10 cellular contexts compared by ENCODE assay signal in genomic region chr7:123410273-123410928, GRCh38.
A peak's percentile ranks its signal among the peaks of the same experiment; 100 is the strongest.
DNase-seq lines count a peak whose midpoint lies in the region; ATAC-seq and TF ChIP-seq lines count a peak whose summit lies in the region.
"Had no signal": no experiment of that assay in that cellular context is flagged by ENCODE, and none has a peak within 500 bp of the region (broad histone marks: within the 10 kb centered on the region; RNA-seq: fewer than 3 reads in every experiment).

No MANE protein-coding gene starts in this region.

- peak overlapping the region; percentile 34 for H3K9ac ChIP-seq in adipocyte (ENCODE audit: low read length)

- H3K27ac Mint-ChIP-seq in WTC11 = no peak overlapping the region
- H3K27ac Mint-ChIP-seq: activated naive CD4-positive, alpha-beta T cell treated with anti-CD3 and anti-CD28 coated beads for 36 hours had no signal

- no peak overlapping the region for H3K4me3 Mint-ChIP-seq in WTC11
- H3K4me3 Mint-ChIP-seq: activated naive CD4-positive, alpha-beta T cell treated with anti-CD3 and anti-CD28 coated beads for 36 hours had no signal

- peaks cover 4% of the 10 kb centered on the region; the same call in 1 of the 2 replicates for H3K4me1 Mint-ChIP-seq in WTC11

- POLR2A ChIA-PET in WTC11 (lab: Charles Lee) = interaction anchor here (0.6 kb wide), 1 partner anchor 147 kb away, joined by 3 read pairs; no protein-coding TSS in a partner anchor

- TF ChIP-seq EP300 in sigmoid colon (IDR thresholded peaks at IDR 0.05) = no peak

- H3K4me1 ChIP-seq in adipocyte (ENCODE audit: control insufficient read depth, insufficient read depth, low read length) (peaks cover 8% of the 10 kb centered on the region), sigmoid colon (peaks cover 0 to 17% (median 10%) of the 10 kb centered on the region in 4 donors), Peyer's patch (no peaks in the 10 kb centered on the region)

- no peak overlapping the region for H3K4me3 ChIP-seq in adipocyte (ENCODE audit: low read length)
- H3K4me3 ChIP-seq in sigmoid colon = no peak overlapping the region
- H3K4me3 ChIP-seq in Peyer's patch = no peak overlapping the region

- 0 out of 2 replicates have a peak, but pooled peaks cover 2% of the 10 kb centered on the region for H3K36me3 Mint-ChIP-seq in WTC11

- no peak for TF ChIP-seq POLR2A in sigmoid colon (IDR thresholded peaks at IDR 0.05)
- no peak for TF ChIP-seq POLR2A in Peyer's patch (IDR thresholded peaks at IDR 0.05)

- H3K9me3 Mint-ChIP-seq in WTC11 = peaks cover 6% of the 10 kb centered on the region

- H3K36me3 ChIP-seq in adipocyte (ENCODE audit: control insufficient read depth, insufficient read depth, low read length, severe bottlenecking) (no peaks in the 10 kb centered on the region), sigmoid colon (no peaks in the 10 kb centered on the region), Peyer's patch (no peaks in the 10 kb centered on the region)

- DNase-seq in HK-2 (ENCODE audit: unreplicated experiment) (peak; percentile 8), adipocyte (ENCODE audit: low read depth) (peak; percentile 21), left cardiac atrium (peak; percentile 39), sigmoid colon (no peak), NCI-H2227 treated with DMSO at 0.1 percent for 48 hours (lab: John Stamatoyannopoulos, UW) (no peak), Peyer's patch (no peak), WTC11 (ENCODE audit: low spot score) (no peak)
- DNase-seq: activated naive CD4-positive, alpha-beta T cell treated with anti-CD3 and anti-CD28 coated beads for 36 hours; NCI-H524 treated with DMSO at 0.1 percent for 48 hours had no signal

- H3K9me3 ChIP-seq in adipocyte (ENCODE audit: control insufficient read depth, low read length) = no peaks in the 10 kb centered on the region
- H3K9me3 ChIP-seq in sigmoid colon = no peaks in the 10 kb centered on the region
- H3K9me3 ChIP-seq in Peyer's patch = no peaks in the 10 kb centered on the region

- CTCF ChIA-PET in WTC11 (lab: Charles Lee) = no interaction called here

- 15 to 46% methylated on average over 1 of the region's 1 CpG for WGBS in sigmoid colon, 2 donors

- intact Hi-C loops in left cardiac atrium (cut with DNase I) = no loop called here
- intact Hi-C loops in sigmoid colon (cut with DNase I) = no loop called here

- TF ChIP-seq CTCF in sigmoid colon (IDR thresholded peaks at IDR 0.05) (no peak), Peyer's patch (IDR thresholded peaks at IDR 0.05) (no peak), WTC11 (IDR thresholded peaks at IDR 0.05) (no peak)

- ATAC-seq in left cardiac atrium (peak; percentile 82 to 100), GM21619 (IDR thresholded peaks at IDR 0.05; ENCODE audit: unreplicated experiment) (no peak), WTC11 (no peak; the same call in 1 of the 2 replicates)

- H3K27ac ChIP-seq in sigmoid colon (peak overlapping the region in 3 of 4 donors; percentile 58 to 81 (median 61)), Peyer's patch (no peak overlapping the region)

- no peaks in the 10 kb centered on the region for H3K27me3 ChIP-seq in adipocyte (replicated peaks; ENCODE audit: control insufficient read depth, insufficient read depth, low read length)
- H3K27me3 ChIP-seq in sigmoid colon = no peaks in the 10 kb centered on the region
- H3K27me3 ChIP-seq in Peyer's patch = no peaks in the 10 kb centered on the region

- H3K27me3 Mint-ChIP-seq in WTC11 (ENCODE audit: low read depth) = no peaks in the 10 kb centered on the region

TF ChIP-seq in WTC11, 78 proteins besides CTCF, POLR2A, EP300 and RAD21:
- TF ChIP-seq ZMAT4 (CRISPR knock-in tag; IDR thresholded peaks at IDR 0.05) (no peak), TP53 (CRISPR knock-in tag; IDR thresholded peaks at IDR 0.05) (no peak), NR1H2 (CRISPR knock-in tag; IDR thresholded peaks at IDR 0.05) (no peak), ZNF532 (CRISPR knock-in tag; IDR thresholded peaks at IDR 0.05; ENCODE audit: borderline replicate concordance) (no peak), MLX (CRISPR knock-in tag; IDR thresholded peaks at IDR 0.05) (no peak)

Comparison
In these comparisons a context has a peak if more than half of its experiments do, and no peak if none do; other contexts are left out.
1. DNase-seq: peak in HK-2 (single experiment), adipocyte (single experiment) and left cardiac atrium (single experiment); none in sigmoid colon (single experiment), NCI-H2227 treated with DMSO at 0.1 percent for 48 hours (single experiment), Peyer's patch (0 of 3) and WTC11 (single experiment).
2. ATAC-seq: peak in left cardiac atrium (2 of 2); none in GM21619 (single experiment) and WTC11 (single experiment).
3. H3K27ac ChIP-seq: peak in sigmoid colon (3 of 4); none in Peyer's patch (0 of 4).